Comparison of ENCODE assay signal across 25 cellular contexts in the genomic region with DNA sequence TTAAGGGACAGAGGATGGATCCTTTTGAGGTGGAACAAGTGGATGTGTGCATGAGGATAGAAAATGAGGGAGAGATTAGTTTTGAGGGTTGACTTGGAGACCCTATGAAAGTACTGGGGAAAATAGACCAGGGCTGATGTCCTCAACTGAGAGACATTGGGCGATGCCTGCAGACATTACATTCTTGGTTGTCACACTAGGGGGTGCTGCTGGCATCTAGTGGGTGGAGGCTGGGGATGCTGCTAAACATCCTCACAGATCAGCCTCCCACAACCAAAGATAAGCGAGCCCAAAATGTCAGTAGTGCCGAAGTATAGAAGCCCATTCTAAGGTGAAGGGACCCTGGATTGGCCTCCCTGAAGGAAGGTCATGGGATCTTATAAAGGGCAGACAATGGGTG.
DNase-seq lines count a peak whose midpoint lies in the region; ATAC-seq and TF ChIP-seq lines count a peak whose summit lies in the region.
"Had no signal": no experiment of that assay in that cellular context is flagged by ENCODE, and none has a peak within 500 bp of the region (broad histone marks: within the 10 kb centered on the region; RNA-seq: fewer than 3 reads in every experiment).

No MANE protein-coding gene starts in this region.

- H3K4me3 ChIP-seq in cardiac muscle cell (no peak overlapping the region), heart left ventricle (no peak overlapping the region), choroid plexus epithelial cell (ENCODE audit: low read depth, low read length) (no peak overlapping the region)
- H3K4me3 ChIP-seq: dorsolateral prefrontal cortex, mucosa of descending colon had no signal

- no peaks in the 10 kb centered on the region for H3K9me3 Mint-ChIP-seq in HFFc6
- H3K9me3 Mint-ChIP-seq: central memory CD8-positive, alpha-beta T cell; neural crest cell had no signal

- intact Hi-C loops in heart left ventricle (cut with DNase I), result no loop called here

- no peak overlapping the region for H3K27ac ChIP-seq in cardiac muscle cell
- H3K27ac ChIP-seq in heart left ventricle, result no peak overlapping the region
- H3K27ac ChIP-seq: C4-2B had no signal

- TF ChIP-seq CTCF in cardiac muscle cell (IDR thresholded peaks at IDR 0.05; ENCODE audit: low read depth, low read length) (peak; percentile 12), heart left ventricle (IDR thresholded peaks at IDR 0.05) (no peak), HFFc6 (IDR thresholded peaks at IDR 0.05) (peak; percentile 34; the same call in 1 of the 2 replicates), choroid plexus epithelial cell (conservative IDR thresholded peaks at IDR 0.05; ENCODE audit: low read depth, low read length) (peak; percentile 26)

- H3K4me1 ChIP-seq in cardiac muscle cell (ENCODE audit: low read depth) (no peaks in the 10 kb centered on the region), heart left ventricle (no peaks in the 10 kb centered on the region)

- 93 to 100% (median 96%) methylated on average over 3 of the region's 3 CpGs for WGBS in heart left ventricle, 4 donors

- ATAC-seq in heart left ventricle, result no peak
- ATAC-seq: mucosa of descending colon had no signal

- H3K27ac Mint-ChIP-seq in HFFc6, result no peak overlapping the region
- H3K27ac Mint-ChIP-seq: progenitor cell of endocrine pancreas had no signal

- peaks cover 5% of the 10 kb centered on the region for H3K27me3 Mint-ChIP-seq in HFFc6 (ENCODE audit: insufficient read depth)
- H3K27me3 Mint-ChIP-seq: progenitor cell of endocrine pancreas had no signal

- H3K9me3 ChIP-seq in cardiac muscle cell (ENCODE audit: low read depth) (no peaks in the 10 kb centered on the region), heart left ventricle (no peaks in the 10 kb centered on the region)
- H3K9me3 ChIP-seq: mucosa of descending colon had no signal

- no peak for DNase-seq in cardiac muscle cell (ENCODE audit: low read depth in 1 of 2, low spot score in 1 of 2)
- DNase-seq in heart left ventricle, result no peak
- DNase-seq in HFFc6, result no peak
- no peak for DNase-seq in choroid plexus epithelial cell (ENCODE audit: low read depth)
- DNase-seq in NCI-H1417 treated with DMSO at 0.1 percent for 48 hours (lab: John Stamatoyannopoulos, UW), result no peak
- DNase-seq in NCI-H2196 (lab: John Stamatoyannopoulos, UW; ENCODE audit: unreplicated experiment), result no peak
- no peak for DNase-seq in NCI-H524 (lab: John Stamatoyannopoulos, UW)
- no peak for DNase-seq in CD1c-positive myeloid dendritic cell (ENCODE audit: extremely low spot score)
- DNase-seq: activated CD4-positive, alpha-beta T cell treated with anti-CD3 and anti-CD28 coated beads for 1 hour; activated naive CD4-positive, alpha-beta T cell treated with anti-CD3 and anti-CD28 coated beads, Interleukin-2, amount 50 U/mL, for 16 hours; activated T-cell treated with anti-CD3 and anti-CD28 coated beads, Interleukin-2, amount 50 U/mL, for 48 hours; dorsolateral prefrontal cortex; GDM1; islet precursor cell; KBM-7; mucosa of descending colon; MV-4-11; NCI-H1930; NCI-H226; SIG-M5; substantia nigra had no signal

- no peaks in the 10 kb centered on the region for H3K27me3 ChIP-seq in cardiac muscle cell
- no peaks in the 10 kb centered on the region for H3K27me3 ChIP-seq in heart left ventricle
- H3K27me3 ChIP-seq: dorsolateral prefrontal cortex had no signal

- H3K36me3 Mint-ChIP-seq in HFFc6 (ENCODE audit: low read depth), result peaks cover 14% of the 10 kb centered on the region

- H3K36me3 ChIP-seq in cardiac muscle cell (no peaks in the 10 kb centered on the region), heart left ventricle (peaks cover 0 to 83% (median 45%) of the 10 kb centered on the region in 9 donors)

- TF ChIP-seq POLR2A in heart left ventricle (IDR thresholded peaks at IDR 0.05), result no peak

- peaks cover 13% of the 10 kb centered on the region for H3K4me1 Mint-ChIP-seq in HFFc6 (ENCODE audit: low read depth)
- H3K4me1 Mint-ChIP-seq: central memory CD8-positive, alpha-beta T cell; neural crest cell had no signal

- H3K4me3 Mint-ChIP-seq in HFFc6, result no peak overlapping the region
- H3K4me3 Mint-ChIP-seq: central memory CD8-positive, alpha-beta T cell; neural crest cell had no signal

Comparison
In these comparisons a context has a peak if more than half of its experiments do, and no peak if none do; other contexts are left out.
1. CTCF ChIP-seq: peak in cardiac muscle cell (single experiment), HFFc6 (single experiment) and choroid plexus epithelial cell (single experiment); none in heart left ventricle (0 of 12).